17 cellular contexts compared by ENCODE assay signal in the genomic region with DNA sequence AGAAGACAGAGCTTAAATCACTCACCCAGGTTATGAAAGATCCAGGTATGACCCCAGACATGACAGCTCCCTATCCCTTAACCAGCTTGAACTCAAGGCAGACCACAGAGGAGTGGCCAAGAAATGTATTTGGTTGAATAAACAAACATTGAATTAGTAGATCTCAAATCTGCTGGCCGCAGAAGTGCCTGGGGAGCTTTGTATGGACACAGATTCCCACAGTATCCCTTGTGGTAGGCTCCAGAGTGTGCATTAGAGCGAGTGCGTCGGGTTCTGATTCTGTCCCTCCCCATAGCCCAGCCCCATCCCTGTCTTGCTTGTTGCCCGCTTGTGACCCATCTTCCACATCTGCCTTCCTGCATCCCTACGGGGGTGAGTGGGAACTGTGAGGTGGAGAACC.
DNase-seq lines count a peak whose midpoint lies in the region; ATAC-seq and TF ChIP-seq lines count a peak whose summit lies in the region.
"Had no signal": no experiment of that assay in that cellular context is flagged by ENCODE, and none has a peak within 500 bp of the region (broad histone marks: within the 10 kb centered on the region; RNA-seq: fewer than 3 reads in every experiment).

No MANE protein-coding gene starts in this region.

- H3K9me3 ChIP-seq in AG04450 (ENCODE audit: control insufficient read depth, insufficient read depth, low read length) (peaks cover 3% of the 10 kb centered on the region; the same call in 1 of the 2 replicates), adipocyte (ENCODE audit: control insufficient read depth, low read length) (no peaks in the 10 kb centered on the region), fibroblast of lung (ENCODE audit: control insufficient read depth, insufficient read depth, low read depth, low read length) (no peaks in the 10 kb centered on the region)

- H4K20me1 ChIP-seq in fibroblast of lung (ENCODE audit: control insufficient read depth, extremely low read depth, insufficient read depth, low read length): no peaks in the 10 kb centered on the region

- H3K4me3 ChIP-seq in AG04450 (ENCODE audit: low read depth, low read length) (no peak overlapping the region), adipocyte (ENCODE audit: low read length) (no peak overlapping the region), fibroblast of lung (replicated peaks in 1 of 4; ENCODE audit: control extremely low read depth in 1 of 4, insufficient read depth in 1 of 4, low read depth in 3 of 4, low read length in 4 of 4) (no peak overlapping the region)

- no peak for TF ChIP-seq CTCF in AG04450 (IDR thresholded peaks at IDR 0.05; ENCODE audit: low read depth, low read length)
- no peak for TF ChIP-seq CTCF in fibroblast of lung (conservative IDR thresholded peaks at IDR 0.05 in 1 of 2, IDR thresholded peaks at IDR 0.05 in 1 of 2; ENCODE audit: low read depth in 1 of 2, low read length in 2 of 2)

- peak overlapping the region; percentile 94 for H3K27ac ChIP-seq in AG04450 (ENCODE audit: low read depth, low read length)
- H3K27ac ChIP-seq in fibroblast of lung (ENCODE audit: insufficient read depth, low read length): peak overlapping the region; percentile 72

- peak overlapping the region; percentile 36 for H3K4me2 ChIP-seq in fibroblast of lung (ENCODE audit: extremely low read depth, insufficient read depth, low read length)

- intact Hi-C loops in Right ventricle myocardium superior (cut with DNase I): no loop called here

- CTCF ChIA-PET in AG04450 (lab: Charles Lee): interaction anchor here (1.7 kb wide), 1 partner anchor 139 kb away, joined by 6 read pairs; no protein-coding TSS in a partner anchor

- H3K9ac ChIP-seq in adipocyte (ENCODE audit: low read length): no peak overlapping the region
- no peak overlapping the region for H3K9ac ChIP-seq in fibroblast of lung (ENCODE audit: insufficient read depth, low read length)

- POLR2A ChIA-PET in AG04450 (lab: Yijun Ruan, JAX): interaction anchor here (0.9 to 1.3 kb wide), 6 partner anchors 8 to 170 kb away, joined by 3 to 13 read pairs (median 5); a partner anchor contains a TSS

- no peaks in the 10 kb centered on the region for H3K36me3 ChIP-seq in adipocyte (ENCODE audit: control insufficient read depth, insufficient read depth, low read length, severe bottlenecking)
- H3K36me3 ChIP-seq in fibroblast of lung (ENCODE audit: control insufficient read depth, insufficient read depth, low read length): no peaks in the 10 kb centered on the region

- H3K27me3 ChIP-seq in AG04450 (ENCODE audit: control insufficient read depth, insufficient read depth, low read length) (no peaks in the 10 kb centered on the region), adipocyte (replicated peaks; ENCODE audit: control insufficient read depth, insufficient read depth, low read length) (no peaks in the 10 kb centered on the region), fibroblast of lung (ENCODE audit: control insufficient read depth, insufficient read depth, low read length) (no peaks in the 10 kb centered on the region)

- H2AFZ ChIP-seq in fibroblast of lung (ENCODE audit: low read length): no peak overlapping the region

- H3K79me2 ChIP-seq in fibroblast of lung (ENCODE audit: control insufficient read depth, insufficient read depth, low read length): no peaks in the 10 kb centered on the region

- H3K4me1 ChIP-seq in adipocyte (ENCODE audit: control insufficient read depth, insufficient read depth, low read length): peaks cover 16% of the 10 kb centered on the region
- peaks cover 28% of the 10 kb centered on the region for H3K4me1 ChIP-seq in fibroblast of lung (ENCODE audit: control insufficient read depth, extremely low read depth, insufficient read depth, low read length)

- ATAC-seq in esophagus mucosa (no peak), GM19463 (IDR thresholded peaks at IDR 0.05; ENCODE audit: unreplicated experiment) (no peak), Right ventricle myocardium superior (ENCODE audit: poor library complexity) (no peak)
- ATAC-seq: Panc1 had no signal

- DNase-seq in AG04450 (ENCODE audit: low read depth, low spot score) (no peak), H4 (ENCODE audit: low spot score) (peak; percentile 71), adipocyte (ENCODE audit: low read depth) (peak; percentile 48), fibroblast of lung (ENCODE audit: low read depth in 2 of 2) (peak; percentile 53 to 64), GF-D8 (lab: John Stamatoyannopoulos, UW) (no peak), Right ventricle myocardium superior (no peak)
- DNase-seq: Calu3, DMS79, H9, Kasumi-1, NCI-H187 treated with DMSO at 0.1 percent for 48 hours, NCI-H2171, NCI-H446 treated with DMSO at 0.1 percent for 48 hours, NCI-H82 had no signal

Comparison
In these comparisons a context has a peak if more than half of its experiments do, and no peak if none do; other contexts are left out.
1. DNase-seq: peak in H4 (single experiment), adipocyte (single experiment) and fibroblast of lung (2 of 2); none in AG04450 (single experiment), GF-D8 (single experiment) and Right ventricle myocardium superior (single experiment).